In the genomic region with DNA sequence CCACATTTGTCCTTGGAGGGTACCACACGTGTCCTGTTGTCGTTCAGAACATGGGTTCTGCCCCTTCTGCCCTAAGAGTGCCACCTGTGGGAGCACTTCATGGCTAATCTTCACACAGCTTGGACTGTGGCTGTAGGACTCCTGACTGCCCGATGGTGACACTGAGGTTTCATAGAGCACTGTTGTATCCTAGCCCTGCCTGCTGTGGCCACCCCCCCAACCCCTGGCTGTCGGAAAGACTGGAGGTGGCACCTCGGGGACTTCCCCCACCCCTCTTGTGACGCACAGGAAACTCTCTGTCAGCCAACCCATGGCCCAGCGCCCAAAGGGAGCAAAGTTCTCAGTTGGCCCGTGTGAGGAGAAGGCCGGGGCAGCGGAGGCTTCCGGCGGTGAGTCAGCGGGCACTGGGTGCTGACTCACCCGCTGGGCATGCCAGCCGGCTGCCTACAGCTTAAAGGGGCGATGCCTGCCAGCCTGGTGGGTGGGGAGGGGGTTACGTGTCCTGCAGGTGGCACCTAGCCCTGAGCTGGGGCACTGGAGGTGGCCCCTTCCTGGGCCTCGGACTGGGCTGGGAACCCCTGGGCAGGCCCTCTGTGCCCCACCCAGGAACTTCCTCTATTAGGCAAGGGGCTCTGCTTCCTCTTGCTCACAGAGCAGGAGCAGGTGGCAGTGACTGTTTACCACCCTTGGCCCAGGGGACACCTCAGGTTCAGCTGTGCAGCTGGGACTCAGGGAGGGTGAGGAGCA, we compare ENCODE assay signal across 8 cellular contexts. TPM values are rescaled to one million over a fixed set of nuclear protein-coding genes. Genes with fewer than 3 reads are reported as not detected.
DNase-seq lines count a peak whose midpoint lies in the region; ATAC-seq and TF ChIP-seq lines count a peak whose summit lies in the region.

No MANE protein-coding gene starts in this region.

- TF ChIP-seq CTCF in Peyer's patch (IDR thresholded peaks at IDR 0.05) = peak in 1 of 6 experiments; percentile 7
- TF ChIP-seq CTCF in ovary (IDR thresholded peaks at IDR 0.05) = no peak

- ATAC-seq in HG03196 (IDR thresholded peaks at IDR 0.05; ENCODE audit: unreplicated experiment) = peak; percentile 39

- H3K4me3 ChIP-seq in Peyer's patch (peak overlapping the region; percentile 23 to 95 (median 74)), ovary (no peak overlapping the region), thymus (ENCODE audit: low read length) (peak overlapping the region; percentile 47)

- DNase-seq in DMS 273 (lab: John Stamatoyannopoulos, UW; ENCODE audit: unreplicated experiment) (peak; percentile 80), DMS 273 treated with DMSO at 0.1 percent for 48 hours (lab: John Stamatoyannopoulos, UW) (no peak), Peyer's patch (peak; percentile 96 to 99 (median 98)), activated T-helper 1 cell treated with Interleukin-2 at 50 U/mL for 16 hours (ENCODE audit: low read depth) (peak; percentile 92), fibroblast of peridontal ligament (ENCODE audit: extremely low read depth) (peak; percentile 96), ovary (peak; percentile 77 to 86 (median 84))

- peak; percentile 73 for TF ChIP-seq EP300 in ovary (IDR thresholded peaks at IDR 0.05)

- H3K27me3 ChIP-seq in Peyer's patch = no peaks in the 10 kb centered on the region
- H3K27me3 ChIP-seq in ovary = no peaks in the 10 kb centered on the region
- H3K27me3 ChIP-seq in thymus (ENCODE audit: control insufficient read depth, insufficient read depth) = no peaks in the 10 kb centered on the region

- 29 to 42% (median 31%) methylated on average over 18 of the region's 18 CpGs for WGBS in ovary, 3 donors
- WGBS in thymus = 2% methylated on average over 18 of the region's 18 CpGs

- H3K36me3 ChIP-seq in Peyer's patch (peaks cover 0 to 15% (median 0%) of the 10 kb centered on the region in 3 donors), ovary (no peaks in the 10 kb centered on the region), thymus (ENCODE audit: control insufficient read depth, insufficient read depth) (peaks cover 9% of the 10 kb centered on the region)

- intact Hi-C loops in ovary (cut with DNase I) = loop anchor here in 3 of 4 donors (10.0 kb wide), 3 partner anchors 163 to 243 kb away; partner anchors contain the start of genes DHRS7B (in 1 of the 3) and USP22 (in 1 of the 3)

- peaks cover 0 to 48% (median 28%) of the 10 kb centered on the region in 4 donors for H3K4me1 ChIP-seq in Peyer's patch
- peaks cover 25% of the 10 kb centered on the region for H3K4me1 ChIP-seq in ovary (ENCODE audit: insufficient read depth)
- H3K4me1 ChIP-seq in thymus (ENCODE audit: control insufficient read depth, insufficient read depth, low read length) = peaks cover 39% of the 10 kb centered on the region

- H3K27ac ChIP-seq in Peyer's patch (peak overlapping the region; percentile 90 to 98 (median 96)), ovary (peak overlapping the region; percentile 18 to 37), thymus (ENCODE audit: low read depth) (peak overlapping the region; percentile 91)

- TF ChIP-seq POLR2A in Peyer's patch (IDR thresholded peaks at IDR 0.05) = peak; percentile 26 to 55
- TF ChIP-seq POLR2A in ovary (IDR thresholded peaks at IDR 0.05) = no peak

- no peaks in the 10 kb centered on the region for H3K9me3 ChIP-seq in Peyer's patch
- no peaks in the 10 kb centered on the region for H3K9me3 ChIP-seq in ovary
- H3K9me3 ChIP-seq in thymus (ENCODE audit: control insufficient read depth) = peaks cover 3% of the 10 kb centered on the region

RNA-seq across cellular contexts. Expression of gene MAP2K3, which starts 3.4 kb away (rescaled TPM):
- total RNA-seq in Peyer's patch = 100 to 1,000 TPM in 2 of 4 donors, 10 to 100 TPM in 2; 54.5 to 133 (median 102) TPM
- 10 to 100 TPM in 6 of 7 donors, 1 to 10 TPM in 1; 9.1 to 45.5 (median 18.9) TPM for total RNA-seq in ovary
- polyA plus RNA-seq in ovary = 10 to 100 TPM in 1 of 2 donors, 1 to 10 TPM in 1; 9.5 to 11.1 TPM
- polyA plus RNA-seq in thymus = 33.4 TPM

RNA-seq across cellular contexts. Expression of gene NATD1, which starts 34.7 kb away (rescaled TPM):
- total RNA-seq in Peyer's patch (10 to 100 TPM in 2 of 4 donors, 1 to 10 TPM in 2; 5.0 to 11.4 (median 10.1) TPM), ovary (1 to 10 TPM; 2.8 to 9.0 (median 5.2) TPM)
- polyA plus RNA-seq in ovary (1 to 10 TPM; 6.2 to 6.7 TPM), thymus (4.8 TPM)

Comparison
In these comparisons a context has a peak if more than half of its experiments do, and no peak if none do; other contexts are left out.
1. H3K27ac ChIP-seq: peak in every context shown above with its lines; median percentile 96 in Peyer's patch; 91 in thymus; 28 in ovary.